19 cellular contexts compared by ENCODE assay signal in the genomic region with DNA sequence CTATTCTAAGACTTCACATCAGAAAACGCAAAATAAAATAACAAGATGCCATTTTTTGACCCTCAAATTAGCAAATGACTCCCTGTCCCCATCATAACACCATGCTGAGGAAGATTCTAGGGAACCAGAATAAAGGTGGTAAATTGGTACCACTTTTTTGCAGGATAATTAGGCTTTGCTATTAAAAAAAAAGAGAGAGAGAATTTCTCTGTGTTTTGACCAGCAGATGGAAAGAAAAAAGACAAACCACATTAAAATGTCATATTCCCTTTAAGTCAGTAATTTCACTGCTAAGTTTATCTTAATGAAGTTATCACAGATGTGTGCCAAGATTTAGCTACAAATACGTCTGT. TPM values are rescaled to one million over a fixed set of nuclear protein-coding genes. Genes with fewer than 3 reads are reported as not detected.
A peak's percentile ranks its signal among the peaks of the same experiment; 100 is the strongest.
DNase-seq lines count a peak whose midpoint lies in the region; ATAC-seq, FAIRE-seq and TF ChIP-seq lines count a peak whose summit lies in the region.
"Had no signal": no experiment of that assay in that cellular context is flagged by ENCODE, and none has a peak within 500 bp of the region (broad histone marks: within the 10 kb centered on the region; RNA-seq: fewer than 3 reads in every experiment).

No MANE protein-coding gene starts in this region.

- TF ChIP-seq POLR2A in A549 (IDR thresholded peaks at IDR 0.05; ENCODE audit: low read length) = no peak

- CTCF ChIA-PET in A549 (lab: Yijun Ruan, JAX) (interaction anchor here (1.1 to 1.6 kb wide), 3 partner anchors 18 to 507 kb away, joined by 3 to 4 read pairs (median 4); no protein-coding TSS in a partner anchor), OCI-LY7 (lab: Charles Lee; ENCODE audit: unreplicated experiment) (interaction anchor here (1.0 kb wide), 1 partner anchor 9 kb away, joined by 3 read pairs; no protein-coding TSS in a partner anchor)

- no peak for FAIRE-seq in A549 (lab: Jason Lieb, UNC)
- FAIRE-seq: TTC549 had no signal

- TF ChIP-seq CTCF in A549 (IDR thresholded peaks at IDR 0.05) (no peak; the same call in 2 of the 3 replicates), OCI-LY7 (conservative IDR thresholded peaks at IDR 0.05; ENCODE audit: low read length) (0 out of 2 replicates have a peak, but pooled peaks have one; percentile 13), neutrophil (IDR thresholded peaks at IDR 0.05) (no peak)

- H3K27ac ChIP-seq in A549 (no peak overlapping the region), OCI-LY7 (ENCODE audit: low read depth, low read length, poor library complexity, severe bottlenecking) (no peak overlapping the region), caudate nucleus (ENCODE audit: low read depth, low read length) (peak overlapping the region; percentile 13), neutrophil (peak overlapping the region; percentile 45)
- H3K27ac ChIP-seq: BLaER1 treated with 17β-estradiol and CSF1 and Interleukin-3, amounts not matched to agents 10 nM and 100 nM had no signal

- ATAC-seq in A549 = no peak
- no peak for ATAC-seq in GM21423 (IDR thresholded peaks at IDR 0.05; ENCODE audit: unreplicated experiment)
- ATAC-seq: activated naive CD8-positive, alpha-beta T cell treated with anti-CD3 and anti-CD28 coated beads, Interleukin-2, amount 50 U/mL, for 24 hours; Right ventricle myocardium inferior had no signal

- POLR2A ChIA-PET in A549 (lab: Yijun Ruan, JAX) = no interaction called here
- POLR2A ChIA-PET in OCI-LY7 (lab: Charles Lee) = no interaction called here

- H3K4me2 ChIP-seq in A549 (0 out of 3 replicates have a peak overlapping the region, but pooled peaks have one; percentile 18), OCI-LY7 (ENCODE audit: low read length) (no peak overlapping the region)
- H3K4me2 ChIP-seq: BLaER1 treated with 17β-estradiol and CSF1 and Interleukin-3, amounts not matched to agents 10 nM and 100 nM had no signal

- no peak overlapping the region for H2AFZ ChIP-seq in OCI-LY7 (ENCODE audit: low read length)

- H3K79me2 ChIP-seq in OCI-LY7 (ENCODE audit: insufficient read depth, low read depth, low read length) = no peaks in the 10 kb centered on the region

- H3K9me3 ChIP-seq in A549 (no peaks in the 10 kb centered on the region), OCI-LY7 (ENCODE audit: low read length) (no peaks in the 10 kb centered on the region), neutrophil (no peaks in the 10 kb centered on the region)
- H3K9me3 ChIP-seq: BLaER1 treated with 17β-estradiol and CSF1 and Interleukin-3, amounts not matched to agents 10 nM and 100 nM; mucosa of descending colon had no signal

- WGBS in A549 (ENCODE audit: missing lambda C conversion rate) = 63% methylated on average over 2 of the region's 2 CpGs

- no peak for TF ChIP-seq EP300 in A549 (IDR thresholded peaks at IDR 0.05)

- no peaks in the 10 kb centered on the region for H4K20me1 ChIP-seq in OCI-LY7 (ENCODE audit: insufficient read depth, low read length)

- TF ChIP-seq RAD21 in A549 (conservative IDR thresholded peaks at IDR 0.05 in 1 of 2, IDR thresholded peaks at IDR 0.05 in 1 of 2) = no peak

- intact Hi-C loops in OCI-LY7 (cut with micrococcal nuclease; ENCODE audit: unreplicated experiment) = loop anchor here (1.0 kb wide), 1 partner anchor 565 kb away; no protein-coding TSS in a partner anchor

- H3K4me3 ChIP-seq in A549 = no peak overlapping the region
- H3K4me3 ChIP-seq in OCI-LY7 (ENCODE audit: low read depth, low read length, poor library complexity, severe bottlenecking) = no peak overlapping the region
- no peak overlapping the region for H3K4me3 ChIP-seq in neutrophil (ENCODE audit: low read depth in 1 of 2, low read length in 1 of 2)
- H3K4me3 ChIP-seq: BLaER1 treated with 17β-estradiol and CSF1 and Interleukin-3, amounts not matched to agents 10 nM and 100 nM; mucosa of descending colon had no signal

- H3K4me1 ChIP-seq in A549 = peaks cover 20% of the 10 kb centered on the region
- H3K4me1 ChIP-seq in OCI-LY7 (ENCODE audit: insufficient read depth, low read length, poor library complexity, severe bottlenecking) = no peaks in the 10 kb centered on the region
- peaks cover 8 to 12% of the 10 kb centered on the region in 2 experiments for H3K4me1 ChIP-seq in neutrophil (ENCODE audit: control insufficient read depth in 1 of 2, insufficient read depth in 1 of 2, low read depth in 1 of 2, low read length in 1 of 2)
- H3K4me1 ChIP-seq: BLaER1 treated with 17β-estradiol and CSF1 and Interleukin-3, amounts not matched to agents 10 nM and 100 nM had no signal

- no peaks in the 10 kb centered on the region for H3K9me2 ChIP-seq in OCI-LY7 (ENCODE audit: insufficient read depth, low read length)

- H3K36me3 ChIP-seq in OCI-LY7 (ENCODE audit: insufficient read depth, low read length) (peaks cover 10% of the 10 kb centered on the region), neutrophil (no peaks in the 10 kb centered on the region)

- no peaks in the 10 kb centered on the region for H3K27me3 ChIP-seq in neutrophil
- H3K27me3 ChIP-seq: BLaER1 treated with 17β-estradiol and CSF1 and Interleukin-3, amounts not matched to agents 10 nM and 100 nM had no signal

- no TSS peak for BruUV-seq in OCI-LY7 (replicated peaks; lab: Mats Ljungman, UMichigan)

- DNase-seq in A549 (ENCODE audit: low read depth in 1 of 2, low spot score in 1 of 2) = no peak
- DNase-seq in OCI-LY7 (ENCODE audit: low spot score) = no peak
- DNase-seq in caudate nucleus (lab: John Stamatoyannopoulos, UW) = no peak
- DNase-seq in RPMI8226 = no peak
- DNase-seq in NCI-H146 treated with DMSO at 0.1 percent for 48 hours (lab: John Stamatoyannopoulos, UW; ENCODE audit: unreplicated experiment) = no peak
- DNase-seq in Kasumi-1 (lab: John Stamatoyannopoulos, UW) = no peak
- DNase-seq: activated CD4-positive, alpha-beta T cell treated with anti-CD3 and anti-CD28 coated beads for 4 hours; activated effector memory CD4-positive, alpha-beta T cell treated with Interleukin-2 at 50 U/mL for 16 hours; activated naive CD8-positive, alpha-beta T cell treated with anti-CD3 and anti-CD28 coated beads, Interleukin-2, amount 50 U/mL, for 24 hours; DMS 273 treated with DMSO at 0.1 percent for 48 hours; NCI-H1417 treated with DMSO at 0.1 percent for 48 hours; NCI-H510A; stimulated activated CD8-positive, alpha-beta memory T cell treated with anti-CD3 and anti-CD28 coated beads, Interleukin-4, amount 100 ng/mL, for 48 hours had no signal

TF ChIP-seq in A549, 52 proteins besides CTCF, POLR2A, EP300 and RAD21:
- TF ChIP-seq EHMT2 (IDR thresholded peaks at IDR 0.05; ENCODE audit: low read depth) (no peak), FOSL2 (IDR thresholded peaks at IDR 0.05) (no peak), FOSL2 (CRISPR knock-in tag; IDR thresholded peaks at IDR 0.05) (no peak), SMC3 (IDR thresholded peaks at IDR 0.05) (no peak)
- TF ChIP-seq, protein P1, sequence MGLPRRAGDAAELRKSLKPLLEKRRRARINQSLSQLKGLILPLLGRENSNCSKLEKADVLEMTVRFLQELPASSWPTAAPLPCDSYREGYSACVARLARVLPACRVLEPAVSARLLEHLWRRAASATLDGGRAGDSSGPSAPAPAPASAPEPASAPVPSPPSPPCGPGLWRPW (IDR thresholded peaks at IDR 0.05) = no peak

RNA-seq across cellular contexts. Expression of a gene that starts 33.9 kb away (rescaled TPM):
- polyA plus RNA-seq in A549 (2011; rRNA removed) (39.5 and 47.9 TPM in 2 replicates), A549 (2017; fragmentation: RNase III; extraction: RNeasy Plus Mini Kit Qiagen cat#74134 plus additional on column Dnase treatment) (33.1 to 36.1 TPM (median 34.4 TPM) in 3 replicates)
- polyA plus RNA-seq in A549 (2012; cell fraction: cytosol; rRNA removed) = 15.1 and 17.0 TPM in 2 replicates
- 15.3 and 18.4 TPM in 2 replicates for polyA plus RNA-seq in A549 (2012; cell fraction: nucleus; rRNA removed)
- polyA minus RNA-seq in A549 (2011; rRNA and poly(A)+ RNA removed) = 8.4 and 9.7 TPM in 2 replicates
- 13.3 and 13.7 TPM in 2 replicates for total RNA-seq in OCI-LY7 (2014; rRNA removed; shearing (Covaris generic))
- 19.2 and 19.3 TPM in 2 replicates for total RNA-seq in OCI-LY7 (2022)

RNA-seq across cellular contexts. Expression of a gene that starts 43.8 kb away (rescaled TPM):
- polyA plus RNA-seq in A549 (2011; rRNA removed) = 28.2 and 34.9 TPM in 2 replicates
- polyA plus RNA-seq in A549 (2012; cell fraction: cytosol; rRNA removed) = 7.3 TPM in 2 replicates
- 8.8 and 10.7 TPM in 2 replicates for polyA plus RNA-seq in A549 (2012; cell fraction: nucleus; rRNA removed)
- 23.5 to 26.3 TPM (median 24.1 TPM) in 3 replicates for polyA plus RNA-seq in A549 (2017; fragmentation: RNase III; extraction: RNeasy Plus Mini Kit Qiagen cat#74134 plus additional on column Dnase treatment)
- 15.7 and 18.9 TPM in 2 replicates for polyA minus RNA-seq in A549 (2011; rRNA and poly(A)+ RNA removed)
- 11.1 and 11.2 TPM in 2 replicates for total RNA-seq in OCI-LY7 (2014; rRNA removed; shearing (Covaris generic))
- total RNA-seq in OCI-LY7 (2022) = 23.9 and 27.8 TPM in 2 replicates

Comparison
In these comparisons a context has a peak if more than half of its experiments do, and no peak if none do; other contexts are left out.
1. H3K27ac ChIP-seq: peak in caudate nucleus (single experiment) and neutrophil (single experiment); none in A549 (0 of 2) and OCI-LY7 (single experiment).